In genomic region chr7:92837214-92837749, GRCh38 we compare ENCODE assay signal across 8 cellular contexts. TPM values are rescaled to one million over a fixed set of nuclear protein-coding genes. Genes with fewer than 3 reads are reported as not detected.
DNase-seq lines count a peak whose midpoint lies in the region; ATAC-seq, FAIRE-seq and TF ChIP-seq lines count a peak whose summit lies in the region.

No MANE protein-coding gene starts in this region.

- H2AK5ac ChIP-seq in IMR-90 (ENCODE audit: low read depth, low read length): no peak overlapping the region

- no peak for TF ChIP-seq EP300 in upper lobe of left lung (IDR thresholded peaks at IDR 0.05)

- peak overlapping the region; percentile 93 for H4K5ac ChIP-seq in IMR-90 (ENCODE audit: low read depth, low read length)

- peak overlapping the region; percentile 98 for H3K4me3 ChIP-seq in IMR-90 (ENCODE audit: insufficient read depth, low read depth, low read length)
- H3K4me3 ChIP-seq in kidney epithelial cell (ENCODE audit: low read depth, low read length): peak overlapping the region; percentile 76
- peak overlapping the region in 3 of 4 donors; percentile 67 to 80 (median 76) for H3K4me3 ChIP-seq in upper lobe of left lung

- no CpG with 5 or more reads among the region's 4 CpGs for WGBS in IMR-90 (ENCODE audit: extremely low coverage in 2 of 2, insufficient read length in 1 of 2), 2 experiments
- 3% methylated on average over 4 of the region's 4 CpGs for WGBS in upper lobe of left lung, 2 donors

- peaks cover 0 to 11% of the 10 kb centered on the region in 2 experiments; a peak in 2 of 4 replicates for H3K79me1 ChIP-seq in IMR-90 (ENCODE audit: low read depth in 1 of 2, low read length in 2 of 2)

- intact Hi-C loops in CD14-positive monocyte (cut with micrococcal nuclease): no loop called here
- intact Hi-C loops in IMR-90 (cut with micrococcal nuclease): no loop called here
- intact Hi-C loops in activated T-helper 2 cell treated with anti-CD3 and anti-CD28 coated beads, Interferon-gamma antibody, Interleukin-2, Interleukin-4, amounts not matched to agents 10 μg/mL and 5 μg/mL and 100 μg/mL, durations not matched to agents 14 hours and 24 hours and 36 hours (cut with micrococcal nuclease): loop anchor here (1.0 to 5.0 kb wide), 6 partner anchors 14 to 590 kb away; partner anchors contain the start of genes ANKIB1, KRIT1, SAMD9 and VPS50

- ATAC-seq in IMR-90 (ENCODE audit: low read depth) (no peak), upper lobe of left lung (ENCODE audit: low FRiP score in 2 of 2) (no peak), GM21619 (IDR thresholded peaks at IDR 0.05; ENCODE audit: unreplicated experiment) (no peak)

- H3K9me3 ChIP-seq in IMR-90 (ENCODE audit: control insufficient read depth, insufficient read depth, low read length): no peaks in the 10 kb centered on the region
- H3K9me3 ChIP-seq in upper lobe of left lung: no peaks in the 10 kb centered on the region

- peak overlapping the region; percentile 97 for H3K4me2 ChIP-seq in IMR-90 (ENCODE audit: low read depth, low read length)

- DNase-seq in CD14-positive monocyte (ENCODE audit: low spot score) (no peak), IMR-90 (peak; percentile 35), kidney epithelial cell (ENCODE audit: low read depth) (no peak), upper lobe of left lung (no peak), GM12892 (ENCODE audit: insufficient read length) (no peak), middle frontal gyrus (ENCODE audit: extremely low spot score, low spot score) (no peak)
- DNase-seq in activated T-helper 2 cell treated with anti-CD3 and anti-CD28 coated beads, Interferon-gamma antibody, Interleukin-2, Interleukin-4, amounts not matched to agents 10 μg/mL and 5 μg/mL and 100 μg/mL, durations not matched to agents 14 hours and 24 hours and 36 hours (ENCODE audit: low spot score): no peak

- CTCF ChIA-PET in IMR-90 (lab: Yijun Ruan, JAX): interaction anchor here (0.6 kb wide), 1 partner anchor 227 kb away, joined by 3 read pairs; no protein-coding TSS in a partner anchor

- TF ChIP-seq CTCF in CD14-positive monocyte (IDR thresholded peaks at IDR 0.05): no peak
- no peak for TF ChIP-seq CTCF in IMR-90 (conservative IDR thresholded peaks at IDR 0.05; ENCODE audit: low read depth, low read length)
- TF ChIP-seq CTCF in kidney epithelial cell (IDR thresholded peaks at IDR 0.05; ENCODE audit: insufficient read depth, low read length, poor library complexity, severe bottlenecking): no peak
- TF ChIP-seq CTCF in upper lobe of left lung (IDR thresholded peaks at IDR 0.05): no peak

- POLR2A ChIA-PET in IMR-90 (lab: Charles Lee; ENCODE audit: unreplicated experiment): interaction anchor here (1.2 kb wide), 1 partner anchor 174 kb away, joined by 5 read pairs; no protein-coding TSS in a partner anchor

- in situ Hi-C loops in IMR-90 (cut with MboI; ENCODE audit: low sequenced_read_pairs): no loop called here

- no peak for TF ChIP-seq RAD21 in IMR-90 (IDR thresholded peaks at IDR 0.05; ENCODE audit: low read length)

- H2AK9ac ChIP-seq in IMR-90 (replicated peaks; ENCODE audit: low read depth, low read length, poor library complexity): no peak overlapping the region

- BruUV-seq in IMR-90 (replicated peaks; lab: Mats Ljungman, UMichigan): no TSS peak

- peaks cover 3% of the 10 kb centered on the region; the same call in 1 of the 2 replicates for H3K4me1 ChIP-seq in IMR-90 (ENCODE audit: control insufficient read depth, insufficient read depth, low read length)
- peaks cover 0 to 16% (median 7%) of the 10 kb centered on the region in 4 donors for H3K4me1 ChIP-seq in upper lobe of left lung

- H4K20me1 ChIP-seq in IMR-90 (ENCODE audit: insufficient read depth, low read length): peaks cover 9% of the 10 kb centered on the region

- peak overlapping the region; percentile 75 for H4K91ac ChIP-seq in IMR-90 (ENCODE audit: insufficient read depth, low read depth, low read length)

- peak overlapping the region; percentile 79 for H2BK120ac ChIP-seq in IMR-90 (ENCODE audit: low read depth, low read length)

- H3K27me3 Mint-ChIP-seq in CD14-positive monocyte (ENCODE audit: low read depth in 3 of 3): peaks cover 8 to 10% (median 8%) of the 10 kb centered on the region in 3 donors
- peaks cover 19% of the 10 kb centered on the region for H3K27me3 Mint-ChIP-seq in activated T-helper 2 cell treated with anti-CD3 and anti-CD28 coated beads, Interferon-gamma antibody, Interleukin-2, Interleukin-4, amounts not matched to agents 10 μg/mL and 5 μg/mL and 100 μg/mL, durations not matched to agents 14 hours and 24 hours and 36 hours (ENCODE audit: low read depth)

- peaks cover 10% of the 10 kb centered on the region for H3K4me1 Mint-ChIP-seq in CD14-positive monocyte
- peaks cover 25% of the 10 kb centered on the region for H3K4me1 Mint-ChIP-seq in activated T-helper 2 cell treated with anti-CD3 and anti-CD28 coated beads, Interferon-gamma antibody, Interleukin-2, Interleukin-4, amounts not matched to agents 10 μg/mL and 5 μg/mL and 100 μg/mL, durations not matched to agents 14 hours and 24 hours and 36 hours (ENCODE audit: low read depth)

- 0 out of 2 replicates have a peak overlapping the region, but pooled peaks have one; percentile 23 for H2BK20ac ChIP-seq in IMR-90 (ENCODE audit: low read depth, low read length)

- peak overlapping the region; percentile 85 for H2AFZ ChIP-seq in IMR-90 (replicated peaks; ENCODE audit: low read length, poor library complexity)

- peak overlapping the region; percentile 88; the same call in 1 of the 2 replicates for H3K4ac ChIP-seq in IMR-90 (ENCODE audit: low read depth, low read length)

- H3K27ac Mint-ChIP-seq in CD14-positive monocyte: peak overlapping the region in 1 of 7 donors; percentile 75
- peak overlapping the region; percentile 93 for H3K27ac Mint-ChIP-seq in activated T-helper 2 cell treated with anti-CD3 and anti-CD28 coated beads, Interferon-gamma antibody, Interleukin-2, Interleukin-4, amounts not matched to agents 10 μg/mL and 5 μg/mL and 100 μg/mL, durations not matched to agents 14 hours and 24 hours and 36 hours

- H3K27ac ChIP-seq in IMR-90 (ENCODE audit: insufficient read depth, low read length) (peak overlapping the region; percentile 97), upper lobe of left lung (peak overlapping the region in 3 of 4 donors; percentile 69 to 89 (median 73))

- H3K36me3 ChIP-seq in IMR-90 (ENCODE audit: control insufficient read depth, insufficient read depth, low read length) (peaks cover 7% of the 10 kb centered on the region), kidney epithelial cell (ENCODE audit: control insufficient read depth, insufficient read depth, low read length) (no peaks in the 10 kb centered on the region), upper lobe of left lung (no peaks in the 10 kb centered on the region)

- no peaks in the 10 kb centered on the region for H3K36me3 Mint-ChIP-seq in CD14-positive monocyte
- H3K36me3 Mint-ChIP-seq in activated T-helper 2 cell treated with anti-CD3 and anti-CD28 coated beads, Interferon-gamma antibody, Interleukin-2, Interleukin-4, amounts not matched to agents 10 μg/mL and 5 μg/mL and 100 μg/mL, durations not matched to agents 14 hours and 24 hours and 36 hours (ENCODE audit: low read depth): peaks cover 27% of the 10 kb centered on the region

- FAIRE-seq in GM12892 (lab: Jason Lieb, UNC): no peak

- no peak for TF ChIP-seq POLR2A in IMR-90 (IDR thresholded peaks at IDR 0.05; ENCODE audit: low read depth, low read length)
- no peak for TF ChIP-seq POLR2A in upper lobe of left lung (IDR thresholded peaks at IDR 0.05)
- no peak for TF ChIP-seq POLR2A in GM12892 (IDR thresholded peaks at IDR 0.05; ENCODE audit: low read depth, low read length)

- no peaks in the 10 kb centered on the region for H3K9me1 ChIP-seq in IMR-90 (ENCODE audit: insufficient read depth, low read length)

- H3K27me3 ChIP-seq in IMR-90 (ENCODE audit: control insufficient read depth, insufficient read depth, low read length): no peaks in the 10 kb centered on the region
- no peaks in the 10 kb centered on the region for H3K27me3 ChIP-seq in kidney epithelial cell (ENCODE audit: control insufficient read depth, insufficient read depth, low read length)
- no peaks in the 10 kb centered on the region for H3K27me3 ChIP-seq in upper lobe of left lung

- peak overlapping the region; percentile 3 to 78; a peak in 3 of 4 replicates for H4K8ac ChIP-seq in IMR-90 (ENCODE audit: low read depth in 2 of 2, low read length in 2 of 2)

- H2BK15ac ChIP-seq in IMR-90 (ENCODE audit: low read depth, low read length): peak overlapping the region; percentile 84; the same call in 2 of the 3 replicates

- peak overlapping the region; percentile 82; the same call in 1 of the 2 replicates for H3K23ac ChIP-seq in IMR-90 (ENCODE audit: low read depth, low read length)

- dilution Hi-C loops in IMR-90 (cut with HindIII; ENCODE audit: low sequenced_read_pairs, unreplicated experiment): no loop called here

- peak overlapping the region; percentile 75; the same call in 1 of the 2 replicates for H3K56ac ChIP-seq in IMR-90 (ENCODE audit: extremely low read depth, insufficient read depth, low read length)

- peak overlapping the region; percentile 95 to 100 for H3K4me3 Mint-ChIP-seq in CD14-positive monocyte
- peak overlapping the region; percentile 88 for H3K4me3 Mint-ChIP-seq in activated T-helper 2 cell treated with anti-CD3 and anti-CD28 coated beads, Interferon-gamma antibody, Interleukin-2, Interleukin-4, amounts not matched to agents 10 μg/mL and 5 μg/mL and 100 μg/mL, durations not matched to agents 14 hours and 24 hours and 36 hours (ENCODE audit: low read depth)

- peak overlapping the region; percentile 95 for H3K18ac ChIP-seq in IMR-90 (ENCODE audit: low read depth, low read length)

- H3K9me3 Mint-ChIP-seq in CD14-positive monocyte: peaks cover 0 to 6% (median 0%) of the 10 kb centered on the region in 7 donors
- H3K9me3 Mint-ChIP-seq in activated T-helper 2 cell treated with anti-CD3 and anti-CD28 coated beads, Interferon-gamma antibody, Interleukin-2, Interleukin-4, amounts not matched to agents 10 μg/mL and 5 μg/mL and 100 μg/mL, durations not matched to agents 14 hours and 24 hours and 36 hours: no peaks in the 10 kb centered on the region

- H3K9ac ChIP-seq in IMR-90 (ENCODE audit: low read depth, low read length): peak overlapping the region; percentile 96

- H2BK5ac ChIP-seq in IMR-90 (ENCODE audit: low read depth, low read length, poor library complexity, severe bottlenecking): peak overlapping the region; percentile 90

- H3K14ac ChIP-seq in IMR-90 (replicated peaks; ENCODE audit: low read depth, low read length): peak overlapping the region; percentile 90

TF ChIP-seq in IMR-90, 13 proteins besides CTCF, POLR2A, EP300 and RAD21 (continues in another document):
- no peak for TF ChIP-seq FOS (IDR thresholded peaks at IDR 0.05; ENCODE audit: low read depth, low read length)

RNA-seq across cellular contexts. Expression of gene CDK6, which starts 0.9 kb away (rescaled TPM):
- polyA plus RNA-seq in CD14-positive monocyte (1 to 10 TPM; 3.4 to 4.3 TPM), IMR-90 (2012; rRNA removed) (21.5 and 22.2 TPM in 2 replicates)
- total RNA-seq in IMR-90 (2012; rRNA removed) (131 and 195 TPM in 2 replicates), kidney epithelial cell (89.7 and 91.0 TPM in 2 replicates), upper lobe of left lung (10 to 100 TPM; 15.7 to 26.9 (median 19.9) TPM)
- polyA plus RNA-seq in IMR-90 (2012; cell fraction: cytosol; rRNA removed): 13.8 and 26.3 TPM in 2 replicates
- polyA plus RNA-seq in IMR-90 (2012; cell fraction: nucleus; rRNA removed; ENCODE audit: low replicate concordance): 36.7 and 50.1 TPM in 2 replicates
- total RNA-seq in activated T-helper 2 cell treated with anti-CD3 and anti-CD28 coated beads, Interferon-gamma antibody, Interleukin-2, Interleukin-4, amounts not matched to agents 10 μg/mL and 5 μg/mL and 100 μg/mL, durations not matched to agents 14 hours and 24 hours and 36 hours: 254 and 265 TPM in 2 replicates
- polyA plus RNA-seq in GM12892 (2012; ENCODE audit: missing spikeins): 19.7 TPM
